In genomic region chr1:156659672-156659993, GRCh38 we compare ENCODE assay signal across 10 cellular contexts. TPM values are rescaled to one million over a fixed set of nuclear protein-coding genes. Genes with fewer than 3 reads are reported as not detected.
A peak's percentile ranks its signal among the peaks of the same experiment; 100 is the strongest.
DNase-seq lines count a peak whose midpoint lies in the region; ATAC-seq, FAIRE-seq and TF ChIP-seq lines count a peak whose summit lies in the region.
"Had no signal": no experiment of that assay in that cellular context is flagged by ENCODE, and none has a peak within 500 bp of the region (broad histone marks: within the 10 kb centered on the region; RNA-seq: fewer than 3 reads in every experiment).

No MANE protein-coding gene starts in this region.

- in situ Hi-C loops in transverse colon (cut with MboI; ENCODE audit: low pct_ligation_motif_present in 1 of 4, low pct_unique_long_range_greater_than_20kb in 1 of 4, low sequenced_read_pairs in 3 of 4): no loop called here

- no peaks in the 10 kb centered on the region for H3K36me3 Mint-ChIP-seq in activated naive CD4-positive, alpha-beta T cell treated with anti-CD3 and anti-CD28 coated beads, Interleukin-2, amount 10 ng/mL, durations not matched to agents 7 days and 5 days
- H3K36me3 Mint-ChIP-seq in activated T-helper 1 cell treated with anti-CD3 and anti-CD28 coated beads, Interleukin-12 subunit alpha, Interleukin-12 subunit beta, Interleukin-2, Interleukin-4 antibody, amounts not matched to agents 30 ng/mL and 10 ng/mL and 1 ng/mL, durations not matched to agents 14 hours and 24 hours and 36 hours (ENCODE audit: low read depth): no peaks in the 10 kb centered on the region

- H3K4me3 Mint-ChIP-seq in activated naive CD4-positive, alpha-beta T cell treated with anti-CD3 and anti-CD28 coated beads, Interleukin-2, amount 10 ng/mL, durations not matched to agents 7 days and 5 days: peak overlapping the region; percentile 50
- peak overlapping the region; percentile 86 for H3K4me3 Mint-ChIP-seq in activated T-helper 1 cell treated with anti-CD3 and anti-CD28 coated beads, Interleukin-12 subunit alpha, Interleukin-12 subunit beta, Interleukin-2, Interleukin-4 antibody, amounts not matched to agents 30 ng/mL and 10 ng/mL and 1 ng/mL, durations not matched to agents 14 hours and 24 hours and 36 hours

- no peak for TF ChIP-seq EP300 in transverse colon (IDR thresholded peaks at IDR 0.05; ENCODE audit: low read depth)

- no peak overlapping the region for H3K4me3 ChIP-seq in left lung
- H3K4me3 ChIP-seq in transverse colon: peak overlapping the region in 2 of 4 donors; percentile 26 to 30
- peak overlapping the region in 1 of 4 donors; percentile 17 for H3K4me3 ChIP-seq in pancreas

- TF ChIP-seq CTCF in left lung (IDR thresholded peaks at IDR 0.05) (no peak), transverse colon (IDR thresholded peaks at IDR 0.05) (no peak), pancreas (IDR thresholded peaks at IDR 0.05) (no peak)

- no peak for DNase-seq in activated naive CD4-positive, alpha-beta T cell treated with anti-CD3 and anti-CD28 coated beads, Interleukin-2, amount 10 ng/mL, durations not matched to agents 7 days and 5 days
- no peak for DNase-seq in activated naive CD4-positive, alpha-beta T cell treated with anti-CD3 and anti-CD28 coated beads, Interleukin-2, amount 50 U/mL, for 16 hours
- DNase-seq in activated T-helper 1 cell treated with anti-CD3 and anti-CD28 coated beads, Interleukin-12 subunit alpha, Interleukin-12 subunit beta, Interleukin-2, Interleukin-4 antibody, amounts not matched to agents 30 ng/mL and 10 ng/mL and 1 ng/mL, durations not matched to agents 14 hours and 24 hours and 36 hours (ENCODE audit: low spot score): no peak
- no peak for DNase-seq in left lung
- no peak for DNase-seq in transverse colon
- no peak for DNase-seq in pancreas

- H3K27ac Mint-ChIP-seq in activated naive CD4-positive, alpha-beta T cell treated with anti-CD3 and anti-CD28 coated beads, Interleukin-2, amount 10 ng/mL, durations not matched to agents 7 days and 5 days: no peak overlapping the region
- peak overlapping the region; percentile 62 for H3K27ac Mint-ChIP-seq in activated T-helper 1 cell treated with anti-CD3 and anti-CD28 coated beads, Interleukin-12 subunit alpha, Interleukin-12 subunit beta, Interleukin-2, Interleukin-4 antibody, amounts not matched to agents 30 ng/mL and 10 ng/mL and 1 ng/mL, durations not matched to agents 14 hours and 24 hours and 36 hours

- H3K4me1 Mint-ChIP-seq in activated naive CD4-positive, alpha-beta T cell treated with anti-CD3 and anti-CD28 coated beads, Interleukin-2, amount 10 ng/mL, durations not matched to agents 7 days and 5 days: peaks cover 63% of the 10 kb centered on the region
- peaks cover 51% of the 10 kb centered on the region for H3K4me1 Mint-ChIP-seq in activated T-helper 1 cell treated with anti-CD3 and anti-CD28 coated beads, Interleukin-12 subunit alpha, Interleukin-12 subunit beta, Interleukin-2, Interleukin-4 antibody, amounts not matched to agents 30 ng/mL and 10 ng/mL and 1 ng/mL, durations not matched to agents 14 hours and 24 hours and 36 hours (ENCODE audit: low read depth)

- H3K27me3 Mint-ChIP-seq in activated naive CD4-positive, alpha-beta T cell treated with anti-CD3 and anti-CD28 coated beads, Interleukin-2, amount 10 ng/mL, durations not matched to agents 7 days and 5 days: peaks cover 84% of the 10 kb centered on the region
- peaks cover 30% of the 10 kb centered on the region for H3K27me3 Mint-ChIP-seq in activated T-helper 1 cell treated with anti-CD3 and anti-CD28 coated beads, Interleukin-12 subunit alpha, Interleukin-12 subunit beta, Interleukin-2, Interleukin-4 antibody, amounts not matched to agents 30 ng/mL and 10 ng/mL and 1 ng/mL, durations not matched to agents 14 hours and 24 hours and 36 hours (ENCODE audit: insufficient read depth)

- no peak for TF ChIP-seq POLR2A in transverse colon (IDR thresholded peaks at IDR 0.05)

- WGBS in transverse colon (ENCODE audit: low coverage in 1 of 2), 2 donors: 29 to 43% methylated on average over 5 to 6 of the region's 6 CpGs
- WGBS in pancreas, 2 donors: 24 to 29% methylated on average over 6 of the region's 6 CpGs

- no peak for FAIRE-seq in pancreas (lab: Jason Lieb, UNC)

- CTCF ChIA-PET in activated naive CD4-positive, alpha-beta T cell treated with anti-CD3 and anti-CD28 coated beads, Interleukin-2, amount 10 ng/mL, durations not matched to agents 7 days and 5 days (lab: Charles Lee): interaction anchor here (0.8 to 8.7 kb wide), 25 partner anchors 11 to 268 kb away, joined by 3 to 264 read pairs (median 4); partner anchors contain the start of genes BCAN, CRABP2, HAPLN2 and ISG20L2

- no peaks in the 10 kb centered on the region for H3K9me3 Mint-ChIP-seq in activated naive CD4-positive, alpha-beta T cell treated with anti-CD3 and anti-CD28 coated beads, Interleukin-2, amount 10 ng/mL, durations not matched to agents 7 days and 5 days
- H3K9me3 Mint-ChIP-seq in activated T-helper 1 cell treated with anti-CD3 and anti-CD28 coated beads, Interleukin-12 subunit alpha, Interleukin-12 subunit beta, Interleukin-2, Interleukin-4 antibody, amounts not matched to agents 30 ng/mL and 10 ng/mL and 1 ng/mL, durations not matched to agents 14 hours and 24 hours and 36 hours: no peaks in the 10 kb centered on the region

- H3K27ac ChIP-seq in left lung: peak overlapping the region; percentile 71 to 72
- H3K27ac ChIP-seq in transverse colon: peak overlapping the region; percentile 72 to 89 (median 87)
- H3K27ac ChIP-seq in pancreas: no peak overlapping the region

- no peaks in the 10 kb centered on the region for H3K9me3 ChIP-seq in left lung
- H3K9me3 ChIP-seq in transverse colon: no peaks in the 10 kb centered on the region
- H3K9me3 ChIP-seq in pancreas: no peaks in the 10 kb centered on the region
- H3K9me3 ChIP-seq: adrenal gland had no signal

- H3K27me3 ChIP-seq in left lung (peaks cover 15 to 47% of the 10 kb centered on the region in 2 donors), transverse colon (no peaks in the 10 kb centered on the region), pancreas (peaks cover 0 to 6% (median 0%) of the 10 kb centered on the region in 4 donors)
- H3K27me3 ChIP-seq: adrenal gland had no signal

- no peak for ATAC-seq in left lung
- no peak for ATAC-seq in GM19324 (IDR thresholded peaks at IDR 0.05; ENCODE audit: low FRiP score, unreplicated experiment)
- no peak for ATAC-seq in pancreas
- no peak for ATAC-seq in HG03460 (IDR thresholded peaks at IDR 0.05; ENCODE audit: unreplicated experiment)

- peaks cover 42 to 75% of the 10 kb centered on the region in 2 donors for H3K4me1 ChIP-seq in left lung
- peaks cover 36 to 73% (median 63%) of the 10 kb centered on the region in 4 donors for H3K4me1 ChIP-seq in transverse colon
- peaks cover 5 to 24% (median 10%) of the 10 kb centered on the region in 3 donors for H3K4me1 ChIP-seq in pancreas

- intact Hi-C loops in activated T-helper 1 cell treated with anti-CD3 and anti-CD28 coated beads, Interleukin-12 subunit alpha, Interleukin-12 subunit beta, Interleukin-2, Interleukin-4 antibody, amounts not matched to agents 30 ng/mL and 10 ng/mL and 1 ng/mL, durations not matched to agents 14 hours and 24 hours and 36 hours (cut with micrococcal nuclease): no loop called here
- intact Hi-C loops in left lung (cut with DNase I) (no loop called here), transverse colon (cut with DNase I; ENCODE audit: low total_unique reads) (loop anchor here (5.0 kb wide), 1 partner anchor 37 kb away; no protein-coding TSS in a partner anchor), pancreas (cut with DNase I) (loop anchor here in 2 of 3 donors (2.0 to 5.0 kb wide), 2 partner anchors 35 to 37 kb away; no protein-coding TSS in a partner anchor)

- H3K36me3 ChIP-seq in left lung (no peaks in the 10 kb centered on the region), transverse colon (no peaks in the 10 kb centered on the region), pancreas (no peaks in the 10 kb centered on the region)
- H3K36me3 ChIP-seq: adrenal gland had no signal

RNA-seq across cellular contexts. Expression of gene NES, which starts 17.6 kb away (rescaled TPM):
- not detected in 2 replicates for total RNA-seq in activated T-helper 1 cell treated with anti-CD3 and anti-CD28 coated beads, Interleukin-12 subunit alpha, Interleukin-12 subunit beta, Interleukin-2, Interleukin-4 antibody, amounts not matched to agents 30 ng/mL and 10 ng/mL and 1 ng/mL, durations not matched to agents 14 hours and 24 hours and 36 hours
- total RNA-seq in left lung: 10 to 100 TPM; 56.9 to 58.5 TPM
- total RNA-seq in transverse colon: 10 to 100 TPM in 1 of 4 donors, 1 to 10 TPM in 3; 3.3 to 15.5 (median 5.5) TPM
- total RNA-seq in pancreas: 1 to 10 TPM; 1.1 to 7.6 (median 3.4) TPM
- polyA plus RNA-seq in pancreas: 1 to 10 TPM; 3.5 to 7.0 TPM
- total RNA-seq: OCI-LY7 had no signal

RNA-seq across cellular contexts. Expression of gene BCAN, which starts 17.7 kb away (rescaled TPM):
- not detected in 2 replicates for total RNA-seq in activated T-helper 1 cell treated with anti-CD3 and anti-CD28 coated beads, Interleukin-12 subunit alpha, Interleukin-12 subunit beta, Interleukin-2, Interleukin-4 antibody, amounts not matched to agents 30 ng/mL and 10 ng/mL and 1 ng/mL, durations not matched to agents 14 hours and 24 hours and 36 hours
- total RNA-seq in left lung (under 1 TPM; 0.34 to 0.35 TPM), transverse colon (under 1 TPM in 2 of 4 donors, not detected in 2; 0.55 to 0.95 TPM), pancreas (under 1 TPM in 1 of 6 donors, not detected in 5; 0.12 TPM)
- polyA plus RNA-seq in pancreas: not detected
- total RNA-seq: OCI-LY7 had no signal

RNA-seq across cellular contexts. Expression of gene HAPLN2, which starts 40.4 kb away (rescaled TPM):
- total RNA-seq in activated T-helper 1 cell treated with anti-CD3 and anti-CD28 coated beads, Interleukin-12 subunit alpha, Interleukin-12 subunit beta, Interleukin-2, Interleukin-4 antibody, amounts not matched to agents 30 ng/mL and 10 ng/mL and 1 ng/mL, durations not matched to agents 14 hours and 24 hours and 36 hours: not detected in 2 replicates
- total RNA-seq in left lung (under 1 TPM in 1 of 2 donors, not detected in 1; 0.18 TPM), transverse colon (1 to 10 TPM in 1 of 4 donors, under 1 TPM in 1, not detected in 2; 0.55 to 1.9 TPM), pancreas (not detected)
- under 1 TPM; 0.38 to 0.46 TPM for polyA plus RNA-seq in pancreas

RNA-seq across cellular contexts. Expression of gene CRABP2, which starts 45.8 kb away (rescaled TPM):
- total RNA-seq in activated T-helper 1 cell treated with anti-CD3 and anti-CD28 coated beads, Interleukin-12 subunit alpha, Interleukin-12 subunit beta, Interleukin-2, Interleukin-4 antibody, amounts not matched to agents 30 ng/mL and 10 ng/mL and 1 ng/mL, durations not matched to agents 14 hours and 24 hours and 36 hours: 1.4 and 1.6 TPM in 2 replicates
- total RNA-seq in left lung (10 to 100 TPM in 1 of 2 donors, 1 to 10 TPM in 1; 2.7 to 23.3 TPM), transverse colon (1 to 10 TPM in 1 of 4 donors, under 1 TPM in 1, not detected in 2; 0.79 to 1.9 TPM), pancreas (1 to 10 TPM in 3 of 6 donors, under 1 TPM in 3; 0.38 to 5.0 (median 1.2) TPM)
- polyA plus RNA-seq in pancreas: 1 to 10 TPM; 3.3 to 4.0 TPM

RNA-seq across cellular contexts. Expression of gene GPATCH4, which starts 58.4 kb away (rescaled TPM):
- total RNA-seq in activated T-helper 1 cell treated with anti-CD3 and anti-CD28 coated beads, Interleukin-12 subunit alpha, Interleukin-12 subunit beta, Interleukin-2, Interleukin-4 antibody, amounts not matched to agents 30 ng/mL and 10 ng/mL and 1 ng/mL, durations not matched to agents 14 hours and 24 hours and 36 hours: 102 and 104 TPM in 2 replicates
- total RNA-seq in left lung: 10 to 100 TPM; 16.1 to 29.1 TPM
- total RNA-seq in transverse colon: 100 to 1,000 TPM in 1 of 4 donors, 10 to 100 TPM in 3; 12.4 to 113 (median 28.9) TPM
- total RNA-seq in pancreas: 10 to 100 TPM in 3 of 6 donors, 1 to 10 TPM in 3; 6.4 to 16.0 (median 11.4) TPM
- polyA plus RNA-seq in pancreas: 10 to 100 TPM; 14.4 to 16.9 TPM

Comparison
In these comparisons a context has a peak if more than half of its experiments do, and no peak if none do; other contexts are left out.
1. H3K27ac ChIP-seq: peak in left lung (2 of 2) and transverse colon (4 of 4); none in pancreas (0 of 4).
2. intact Hi-C loops: an anchor here in transverse colon (5.0 kb wide) and pancreas (2.0 to 5.0 kb wide); none called in activated T-helper 1 cell treated with anti-CD3 and anti-CD28 coated beads, Interleukin-12 subunit alpha, Interleukin-12 subunit beta, Interleukin-2, Interleukin-4 antibody, amounts not matched to agents 30 ng/mL and 10 ng/mL and 1 ng/mL, durations not matched to agents 14 hours and 24 hours and 36 hours and left lung.